ENCODE assay signal across 1 cellular context in genomic region chr2:223081789-223082188, GRCh38.
TF ChIP-seq lines count a peak whose summit lies in the region.

No MANE protein-coding gene starts in this region.

TF ChIP-seq in SK-N-SH, 30 proteins besides CTCF, POLR2A, EP300 and RAD21 (continued from another document):
- TF ChIP-seq, protein P1, sequence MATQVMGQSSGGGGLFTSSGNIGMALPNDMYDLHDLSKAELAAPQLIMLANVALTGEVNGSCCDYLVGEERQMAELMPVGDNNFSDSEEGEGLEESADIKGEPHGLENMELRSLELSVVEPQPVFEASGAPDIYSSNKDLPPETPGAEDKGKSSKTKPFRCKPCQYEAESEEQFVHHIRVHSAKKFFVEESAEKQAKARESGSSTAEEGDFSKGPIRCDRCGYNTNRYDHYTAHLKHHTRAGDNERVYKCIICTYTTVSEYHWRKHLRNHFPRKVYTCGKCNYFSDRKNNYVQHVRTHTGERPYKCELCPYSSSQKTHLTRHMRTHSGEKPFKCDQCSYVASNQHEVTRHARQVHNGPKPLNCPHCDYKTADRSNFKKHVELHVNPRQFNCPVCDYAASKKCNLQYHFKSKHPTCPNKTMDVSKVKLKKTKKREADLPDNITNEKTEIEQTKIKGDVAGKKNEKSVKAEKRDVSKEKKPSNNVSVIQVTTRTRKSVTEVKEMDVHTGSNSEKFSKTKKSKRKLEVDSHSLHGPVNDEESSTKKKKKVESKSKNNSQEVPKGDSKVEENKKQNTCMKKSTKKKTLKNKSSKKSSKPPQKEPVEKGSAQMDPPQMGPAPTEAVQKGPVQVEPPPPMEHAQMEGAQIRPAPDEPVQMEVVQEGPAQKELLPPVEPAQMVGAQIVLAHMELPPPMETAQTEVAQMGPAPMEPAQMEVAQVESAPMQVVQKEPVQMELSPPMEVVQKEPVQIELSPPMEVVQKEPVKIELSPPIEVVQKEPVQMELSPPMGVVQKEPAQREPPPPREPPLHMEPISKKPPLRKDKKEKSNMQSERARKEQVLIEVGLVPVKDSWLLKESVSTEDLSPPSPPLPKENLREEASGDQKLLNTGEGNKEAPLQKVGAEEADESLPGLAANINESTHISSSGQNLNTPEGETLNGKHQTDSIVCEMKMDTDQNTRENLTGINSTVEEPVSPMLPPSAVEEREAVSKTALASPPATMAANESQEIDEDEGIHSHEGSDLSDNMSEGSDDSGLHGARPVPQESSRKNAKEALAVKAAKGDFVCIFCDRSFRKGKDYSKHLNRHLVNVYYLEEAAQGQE (IDR thresholded peaks at IDR 0.05; ENCODE audit: low read depth, low read length) = no peak
